Comparison of ENCODE assay signal across 8 cellular contexts in the genomic region with DNA sequence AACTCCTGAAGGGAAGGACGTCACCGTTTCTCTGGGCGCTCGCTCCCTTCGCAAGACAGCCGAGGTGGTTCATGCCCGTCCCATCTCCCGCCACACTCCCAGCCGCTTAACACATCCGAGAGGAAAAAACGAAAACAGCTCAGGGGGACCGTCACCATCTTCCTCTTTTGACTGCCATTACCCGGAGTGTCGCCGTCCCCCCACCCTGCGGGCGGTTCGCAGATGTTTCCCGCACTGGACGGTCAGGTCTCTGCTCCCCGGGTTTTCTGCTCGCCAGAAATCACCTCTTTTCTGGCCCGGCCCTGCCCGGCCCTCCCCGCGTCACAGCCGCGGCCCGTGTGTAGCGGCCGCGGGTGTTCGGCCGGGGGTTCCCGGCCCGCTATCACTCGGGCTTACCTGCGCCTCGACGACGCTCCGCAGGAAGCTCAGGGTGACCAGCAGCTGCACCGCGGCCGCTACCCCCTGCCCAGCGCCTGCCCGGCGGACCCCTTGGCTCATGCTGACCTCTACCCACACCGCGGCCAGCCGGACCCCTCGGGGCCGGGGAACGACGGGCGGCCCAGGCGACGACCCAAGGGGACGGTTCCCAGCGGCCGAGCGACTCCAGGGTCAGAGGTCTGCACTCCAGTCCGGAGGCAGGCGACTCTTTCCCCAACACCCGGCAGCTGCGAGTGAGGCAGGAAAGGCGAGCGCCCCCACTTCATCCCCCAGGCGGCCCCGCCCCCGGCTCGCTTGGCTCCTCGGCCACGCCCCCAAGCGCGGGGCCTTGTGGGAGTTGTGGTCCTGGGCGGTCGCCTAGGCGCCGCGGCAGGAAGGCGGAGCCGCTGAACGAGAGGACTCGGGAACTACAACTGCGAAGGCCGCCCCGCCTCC. TPM values are rescaled to one million over a fixed set of nuclear protein-coding genes. Genes with fewer than 3 reads are reported as not detected.
DNase-seq lines count a peak whose midpoint lies in the region; ATAC-seq and TF ChIP-seq lines count a peak whose summit lies in the region.

A gene with protein sequence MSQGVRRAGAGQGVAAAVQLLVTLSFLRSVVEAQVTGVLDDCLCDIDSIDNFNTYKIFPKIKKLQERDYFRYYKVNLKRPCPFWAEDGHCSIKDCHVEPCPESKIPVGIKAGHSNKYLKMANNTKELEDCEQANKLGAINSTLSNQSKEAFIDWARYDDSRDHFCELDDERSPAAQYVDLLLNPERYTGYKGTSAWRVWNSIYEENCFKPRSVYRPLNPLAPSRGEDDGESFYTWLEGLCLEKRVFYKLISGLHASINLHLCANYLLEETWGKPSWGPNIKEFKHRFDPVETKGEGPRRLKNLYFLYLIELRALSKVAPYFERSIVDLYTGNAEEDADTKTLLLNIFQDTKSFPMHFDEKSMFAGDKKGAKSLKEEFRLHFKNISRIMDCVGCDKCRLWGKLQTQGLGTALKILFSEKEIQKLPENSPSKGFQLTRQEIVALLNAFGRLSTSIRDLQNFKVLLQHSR (minus strand): TSS at position 673 of the 873 bp plus-strand sequence. CDS start 175 bp downstream, at position 498.

- H3K4me3 Mint-ChIP-seq in T-helper 1 cell treated with Interleukin-12 subunit alpha and Interleukin-12 subunit beta and Interleukin-4 antibody, amounts not matched to agents 30 μg/mL and 1 μg/mL, for 36 hours = peak within 1 kb of the TSS; percentile 85

- peaks cover 26% of the 10 kb centered on the region for H3K4me1 Mint-ChIP-seq in T-helper 1 cell treated with Interleukin-12 subunit alpha and Interleukin-12 subunit beta and Interleukin-4 antibody, amounts not matched to agents 30 μg/mL and 1 μg/mL, for 36 hours (ENCODE audit: low read depth)

- H3K27me3 ChIP-seq in right atrium auricular region = no peaks in the 10 kb centered on the region
- H3K27me3 ChIP-seq in psoas muscle (ENCODE audit: insufficient read depth in 3 of 3, low read length in 2 of 3) = peaks cover 0 to 9% (median 0%) of the 10 kb centered on the region in 3 donors

- peak; percentile 95 for TF ChIP-seq POLR2A in GM15510 (IDR thresholded peaks at IDR 0.05; ENCODE audit: borderline replicate concordance, extremely low read depth, insufficient read length)

- H3K9me3 Mint-ChIP-seq in T-helper 1 cell treated with Interleukin-12 subunit alpha and Interleukin-12 subunit beta and Interleukin-4 antibody, amounts not matched to agents 30 μg/mL and 1 μg/mL, for 36 hours = no peaks in the 10 kb centered on the region

- TF ChIP-seq CTCF in right atrium auricular region (IDR thresholded peaks at IDR 0.05) = peak in 1 of 2 donors; percentile 13
- TF ChIP-seq CTCF in psoas muscle (IDR thresholded peaks at IDR 0.05) = no peak

- H3K27ac ChIP-seq in angular gyrus (ENCODE audit: low read depth, low read length) = peak within 1 kb of the TSS; percentile 40
- H3K27ac ChIP-seq in right atrium auricular region = peak within 1 kb of the TSS; percentile 91
- peak within 1 kb of the TSS; percentile 84 for H3K27ac ChIP-seq in psoas muscle
- H3K27ac ChIP-seq in urinary bladder (ENCODE audit: low read depth) = peak within 1 kb of the TSS; percentile 86

- 0% methylated on average over 77 to 88 of the region's 88 CpGs for WGBS in psoas muscle, 3 donors
- WGBS in urinary bladder = under 1% methylated on average over 88 of the region's 88 CpGs

- H3K4me1 ChIP-seq in right atrium auricular region = peaks cover 0 to 14% of the 10 kb centered on the region in 2 donors
- peaks cover 7% of the 10 kb centered on the region for H3K4me1 ChIP-seq in psoas muscle
- H3K4me1 ChIP-seq in urinary bladder (ENCODE audit: insufficient read depth) = no peaks in the 10 kb centered on the region

- peak within 1 kb of the TSS; percentile 78 to 97 for H3K4me3 ChIP-seq in right atrium auricular region
- peak within 1 kb of the TSS; percentile 84 for H3K4me3 ChIP-seq in psoas muscle
- peak within 1 kb of the TSS; percentile 76 for H3K4me3 ChIP-seq in urinary bladder (ENCODE audit: low read depth, low read length)

- H3K9me3 ChIP-seq in right atrium auricular region = no peaks in the 10 kb centered on the region
- H3K9me3 ChIP-seq in psoas muscle = no peaks in the 10 kb centered on the region

- no peaks in the 10 kb centered on the region for H3K36me3 ChIP-seq in right atrium auricular region
- H3K36me3 ChIP-seq in psoas muscle (ENCODE audit: insufficient read depth in 1 of 2, low read depth in 1 of 2) = no peaks in the 10 kb centered on the region
- H3K36me3 ChIP-seq in urinary bladder (ENCODE audit: insufficient read depth) = no peaks in the 10 kb centered on the region

- peaks cover 8% of the 10 kb centered on the region for H3K27me3 Mint-ChIP-seq in T-helper 1 cell treated with Interleukin-12 subunit alpha and Interleukin-12 subunit beta and Interleukin-4 antibody, amounts not matched to agents 30 μg/mL and 1 μg/mL, for 36 hours (ENCODE audit: low read depth)

- intact Hi-C loops in psoas muscle (cut with DNase I) = loop anchor here in 1 of 2 donors (5.0 to 10.0 kb wide), 2 partner anchors 177 to 241 kb away; a partner anchor contains a TSS

- peak; percentile 67 for ATAC-seq in HG02884 (IDR thresholded peaks at IDR 0.05; ENCODE audit: unreplicated experiment)
- peak; percentile 99 to 100 (median 100) for ATAC-seq in psoas muscle

- DNase-seq in NCI-H146 treated with DMSO at 0.1 percent for 48 hours (lab: John Stamatoyannopoulos, UW; ENCODE audit: unreplicated experiment) = peak; percentile 90
- DNase-seq in right atrium auricular region (ENCODE audit: low spot score) = peak; percentile 95
- DNase-seq in psoas muscle = peak; percentile 98

- no peaks in the 10 kb centered on the region for H3K36me3 Mint-ChIP-seq in T-helper 1 cell treated with Interleukin-12 subunit alpha and Interleukin-12 subunit beta and Interleukin-4 antibody, amounts not matched to agents 30 μg/mL and 1 μg/mL, for 36 hours (ENCODE audit: low read depth)

- H3K27ac Mint-ChIP-seq in T-helper 1 cell treated with Interleukin-12 subunit alpha and Interleukin-12 subunit beta and Interleukin-4 antibody, amounts not matched to agents 30 μg/mL and 1 μg/mL, for 36 hours = peak within 1 kb of the TSS; percentile 65

RNA-seq across cellular contexts. Expression of the gene that starts here (rescaled TPM):
- total RNA-seq in right atrium auricular region (1 to 10 TPM; 5.0 to 7.6 TPM), psoas muscle (1 to 10 TPM; 2.6 to 6.0 (median 2.6) TPM), urinary bladder (17.3 TPM)
- polyA plus RNA-seq in psoas muscle (1 to 10 TPM; 1.3 to 2.8 (median 2.2) TPM), urinary bladder (5.7 TPM)

Comparison
In these comparisons a context has a peak if more than half of its experiments do, and no peak if none do; other contexts are left out.
1. Peak in every context shown above with its lines: DNase-seq, ATAC-seq, H3K4me3 ChIP-seq and H3K27ac ChIP-seq.
2. H3K27ac ChIP-seq: peak in every context shown above with its lines; median percentile 91 in right atrium auricular region; 86 in urinary bladder; 84 in psoas muscle; 40 in angular gyrus.